ENCODE assay signal across 8 cellular contexts in genomic region chr6:38638941-38639497, GRCh38. TPM values are rescaled to one million over a fixed set of nuclear protein-coding genes. Genes with fewer than 3 reads are reported as not detected.
DNase-seq lines count a peak whose midpoint lies in the region; ATAC-seq and TF ChIP-seq lines count a peak whose summit lies in the region.

No MANE protein-coding gene starts in this region.

- H3K4me1 Mint-ChIP-seq in endodermal cell: peaks cover 26% of the 10 kb centered on the region

- no peak overlapping the region for H3K27ac Mint-ChIP-seq in endodermal cell

- H3K9me3 Mint-ChIP-seq in endodermal cell: no peaks in the 10 kb centered on the region

- no peaks in the 10 kb centered on the region for H3K36me3 Mint-ChIP-seq in endodermal cell (ENCODE audit: low read depth)

- 0 to 9% methylated on average over 8 to 15 of the region's 15 CpGs for WGBS in endodermal cell (ENCODE audit: insufficient coverage in 1 of 2, insufficient read length in 1 of 2), 2 experiments

- H3K27ac ChIP-seq in endodermal cell (ENCODE audit: low read depth, low read length): peak overlapping the region; percentile 80

- peak overlapping the region; percentile 78 for H3K4me3 Mint-ChIP-seq in endodermal cell

- DNase-seq in NCI-H2171 (lab: John Stamatoyannopoulos, UW) (peak; percentile 9), endodermal cell (no peak), cortex of kidney (lab: John Stamatoyannopoulos, UW) (no peak)
- DNase-seq in activated CD8-positive, alpha-beta memory T cell treated with anti-CD3 and anti-CD28 coated beads, Interleukin-2, amount 50 U/mL, for 1 hour (ENCODE audit: extremely low read depth): peak; percentile 47
- DNase-seq in stimulated activated CD8-positive, alpha-beta memory T cell treated with anti-CD3 and anti-CD28 coated beads, Interleukin-7, amount 100 ng/mL, for 4 hours (ENCODE audit: low read depth in 2 of 2): peak; percentile 43 to 61

- H3K4me3 ChIP-seq in endodermal cell (ENCODE audit: low read length) (peak overlapping the region; percentile 83), mucosa of stomach (ENCODE audit: low read length) (peak overlapping the region; percentile 84)

- H3K4me1 ChIP-seq in endodermal cell (ENCODE audit: control insufficient read depth, insufficient read depth, low read length) (peaks cover 5% of the 10 kb centered on the region), mucosa of stomach (ENCODE audit: control insufficient read depth, insufficient read depth, low read length) (peaks cover 18% of the 10 kb centered on the region)

- H3K27me3 ChIP-seq in endodermal cell (ENCODE audit: control insufficient read depth, insufficient read depth, low read length, poor library complexity, severe bottlenecking) (peaks cover 47% of the 10 kb centered on the region), mucosa of stomach (ENCODE audit: control insufficient read depth, insufficient read depth, low read length) (no peaks in the 10 kb centered on the region)

- H3K9ac ChIP-seq in endodermal cell (ENCODE audit: extremely low read depth, low read length, poor library complexity, severe bottlenecking) (peak overlapping the region; percentile 73), mucosa of stomach (ENCODE audit: low read length) (peak overlapping the region; percentile 91)

- H3K27me3 Mint-ChIP-seq in endodermal cell (ENCODE audit: insufficient read depth): peaks cover 57% of the 10 kb centered on the region

- H3K36me3 ChIP-seq in endodermal cell (ENCODE audit: control insufficient read depth, insufficient read depth, low read length): no peaks in the 10 kb centered on the region
- no peaks in the 10 kb centered on the region for H3K36me3 ChIP-seq in mucosa of stomach (ENCODE audit: control insufficient read depth, insufficient read depth, low read length)

- ATAC-seq in GM18498 (IDR thresholded peaks at IDR 0.05; ENCODE audit: unreplicated experiment): peak; percentile 25
- ATAC-seq in HG02763 (IDR thresholded peaks at IDR 0.05; ENCODE audit: unreplicated experiment): peak; percentile 24

- H3K9me3 ChIP-seq in endodermal cell (ENCODE audit: control insufficient read depth, low read length) (peaks cover 5% of the 10 kb centered on the region), mucosa of stomach (ENCODE audit: control insufficient read depth, low read length) (no peaks in the 10 kb centered on the region)

- TF ChIP-seq CTCF in endodermal cell (conservative IDR thresholded peaks at IDR 0.05): no peak

RNA-seq across cellular contexts. Expression of gene BTBD9, which starts 0.7 kb away (rescaled TPM):
- 10 to 100 TPM in 1 of 2 donors, 1 to 10 TPM in 1; 7.6 to 12.3 TPM for total RNA-seq in endodermal cell
- 5.7 TPM for polyA plus RNA-seq in endodermal cell (2013, experiment 1 of 2)
- polyA plus RNA-seq in endodermal cell (2013, experiment 2 of 2): 4.3 TPM

Comparison
In these comparisons a context has a peak if more than half of its experiments do, and no peak if none do; other contexts are left out.
1. DNase-seq: peak in NCI-H2171 (single experiment), activated CD8-positive, alpha-beta memory T cell treated with anti-CD3 and anti-CD28 coated beads, Interleukin-2, amount 50 U/mL, for 1 hour (single experiment) and stimulated activated CD8-positive, alpha-beta memory T cell treated with anti-CD3 and anti-CD28 coated beads, Interleukin-7, amount 100 ng/mL, for 4 hours (2 of 2); none in endodermal cell (single experiment) and cortex of kidney (single experiment).